ENCODE assay signal across 22 cellular contexts in the genomic region with DNA sequence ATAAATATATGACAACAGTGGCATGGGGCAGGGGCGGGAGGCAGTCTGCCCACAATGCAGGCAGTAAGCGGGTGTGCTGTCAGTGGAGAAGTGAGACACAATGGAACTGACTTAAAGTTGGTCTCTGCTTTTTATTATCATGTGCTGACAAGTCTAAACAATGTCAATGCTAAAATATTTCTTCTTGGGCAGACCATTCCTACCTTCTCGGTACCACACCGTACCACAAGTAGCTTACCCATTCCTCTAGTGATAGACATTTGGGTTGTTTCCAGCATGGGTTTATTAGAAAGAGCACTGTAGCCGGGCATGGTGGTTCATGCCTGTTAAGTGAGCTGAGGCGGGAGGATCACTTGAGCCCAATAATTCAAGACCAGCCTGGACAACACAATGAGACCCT. TPM values are rescaled to one million over a fixed set of nuclear protein-coding genes. Genes with fewer than 3 reads are reported as not detected.
"Had no signal": no experiment of that assay in that cellular context is flagged by ENCODE, and none has a peak within 500 bp of the region (broad histone marks: within the 10 kb centered on the region; RNA-seq: fewer than 3 reads in every experiment).

No MANE protein-coding gene starts in this region.

- H3K9me3 ChIP-seq: esophagus muscularis mucosa, left lung, thoracic aorta had no signal

- DNase-seq: activated CD4-positive, alpha-beta T cell treated with anti-CD3 and anti-CD28 coated beads for 1 hour; activated CD8-positive, alpha-beta memory T cell treated with anti-CD3 and anti-CD28 coated beads, Interleukin-2, amount 50 U/mL, for 48 hours; activated CD8-positive, alpha-beta T cell treated with anti-CD3 and anti-CD28 coated beads for 36 hours; activated gamma-delta T cell; activated T-cell treated with anti-CD3 and anti-CD28 coated beads, Interleukin-2, amount 50 U/mL, for 72 hours; anterior cingulate cortex; brain microvascular endothelial cell; islet precursor cell; left lung; mesendoderm; nucleus accumbens; posterior cingulate gyrus; retina; stimulated activated naive CD8-positive, alpha-beta T cell treated with anti-CD3 and anti-CD28 coated beads, Interleukin-15, amount 100 ng/mL, for 72 hours; T-helper 1 cell; T1000 had no signal

- H3K27me3 ChIP-seq: brain microvascular endothelial cell, esophagus muscularis mucosa, hepatocyte, left lung had no signal

- H3K4me3 ChIP-seq: esophagus muscularis mucosa, hepatocyte, left lung, smooth muscle cell, thoracic aorta had no signal

- H3K27me3 Mint-ChIP-seq: activated CD8-positive, alpha-beta T cell treated with anti-CD3 and anti-CD28 coated beads for 36 hours; stimulated activated naive CD8-positive, alpha-beta T cell treated with anti-CD3 and anti-CD28 coated beads, Interleukin-15, amount 100 ng/mL, for 72 hours had no signal

- ATAC-seq: activated CD8-positive, alpha-beta T cell treated with anti-CD3 and anti-CD28 coated beads for 36 hours; activated T-cell treated with anti-CD3 and anti-CD28 coated beads, Interleukin-2, amount 50 U/mL, for 72 hours; left lung; SK-N-SH treated with all-trans-retinoic acid at 6 μM for 48 hours; stimulated activated naive CD8-positive, alpha-beta T cell treated with anti-CD3 and anti-CD28 coated beads, Interleukin-15, amount 100 ng/mL, for 72 hours had no signal

- H3K27ac ChIP-seq: brain microvascular endothelial cell, esophagus muscularis mucosa, hepatocyte, left lung, thoracic aorta had no signal

- H3K9me3 Mint-ChIP-seq: activated CD8-positive, alpha-beta T cell treated with anti-CD3 and anti-CD28 coated beads for 36 hours; activated T-cell treated with anti-CD3 and anti-CD28 coated beads, Interleukin-2, amount 50 U/mL, for 72 hours; nephron; stimulated activated naive CD8-positive, alpha-beta T cell treated with anti-CD3 and anti-CD28 coated beads, Interleukin-15, amount 100 ng/mL, for 72 hours had no signal

- H3K4me2 ChIP-seq: hepatocyte, smooth muscle cell had no signal

- H2AFZ ChIP-seq: hepatocyte had no signal

- H3K4me3 Mint-ChIP-seq: activated CD8-positive, alpha-beta T cell treated with anti-CD3 and anti-CD28 coated beads for 36 hours; activated T-cell treated with anti-CD3 and anti-CD28 coated beads, Interleukin-2, amount 50 U/mL, for 72 hours; nephron; stimulated activated naive CD8-positive, alpha-beta T cell treated with anti-CD3 and anti-CD28 coated beads, Interleukin-15, amount 100 ng/mL, for 72 hours had no signal

- H3K79me2 ChIP-seq: hepatocyte had no signal

- H3K27ac Mint-ChIP-seq: activated CD8-positive, alpha-beta T cell treated with anti-CD3 and anti-CD28 coated beads for 36 hours; activated T-cell treated with anti-CD3 and anti-CD28 coated beads, Interleukin-2, amount 50 U/mL, for 72 hours; nephron had no signal

- H3K4me1 Mint-ChIP-seq: nephron had no signal

RNA-seq across cellular contexts. Expression of a gene that starts 2.6 kb away (rescaled TPM):
- total RNA-seq: smooth muscle cell had no signal
